Comparison of ENCODE assay signal across 1 cellular context in the genomic region with DNA sequence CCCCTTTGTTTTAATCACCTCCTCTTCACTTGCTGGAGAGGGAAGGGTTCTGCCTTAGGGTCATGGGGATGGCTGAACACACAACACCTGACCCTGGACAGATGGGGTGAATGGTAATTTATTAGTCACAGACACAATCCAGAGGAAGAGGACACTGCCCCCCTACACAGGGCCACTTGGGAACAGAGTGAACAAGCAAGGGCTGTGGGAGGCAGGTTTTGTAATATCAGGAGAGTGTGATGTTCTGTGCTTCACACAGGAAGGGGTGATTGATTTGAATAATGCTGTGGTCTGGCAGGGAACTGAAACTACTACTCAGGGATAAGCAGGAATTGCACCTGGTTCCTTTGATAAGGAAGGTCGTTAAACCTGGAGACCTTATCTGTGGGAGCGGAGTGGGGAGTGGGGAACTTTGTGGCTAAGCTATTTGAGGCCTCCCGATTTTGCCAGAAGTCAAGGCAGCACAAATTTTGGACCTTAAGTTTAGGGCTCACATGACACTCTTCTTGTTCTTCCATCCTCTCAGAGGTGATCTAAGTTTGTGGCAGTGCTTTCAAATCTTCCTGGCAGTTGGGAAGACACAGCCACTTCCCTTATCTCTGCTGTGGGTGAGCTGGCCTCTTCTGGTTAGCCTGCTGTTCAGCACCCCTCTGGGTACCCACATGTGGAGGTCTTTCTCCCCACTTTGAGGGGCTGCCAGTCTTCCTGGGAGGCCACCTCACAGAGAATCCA.
A peak's percentile ranks its signal among the peaks of the same experiment; 100 is the strongest.
TF ChIP-seq lines count a peak whose summit lies in the region.

No MANE protein-coding gene starts in this region.

TF ChIP-seq in HEK293, 187 proteins besides CTCF, POLR2A, EP300 and RAD21 (continued from another document):
- TF ChIP-seq, protein P1, sequence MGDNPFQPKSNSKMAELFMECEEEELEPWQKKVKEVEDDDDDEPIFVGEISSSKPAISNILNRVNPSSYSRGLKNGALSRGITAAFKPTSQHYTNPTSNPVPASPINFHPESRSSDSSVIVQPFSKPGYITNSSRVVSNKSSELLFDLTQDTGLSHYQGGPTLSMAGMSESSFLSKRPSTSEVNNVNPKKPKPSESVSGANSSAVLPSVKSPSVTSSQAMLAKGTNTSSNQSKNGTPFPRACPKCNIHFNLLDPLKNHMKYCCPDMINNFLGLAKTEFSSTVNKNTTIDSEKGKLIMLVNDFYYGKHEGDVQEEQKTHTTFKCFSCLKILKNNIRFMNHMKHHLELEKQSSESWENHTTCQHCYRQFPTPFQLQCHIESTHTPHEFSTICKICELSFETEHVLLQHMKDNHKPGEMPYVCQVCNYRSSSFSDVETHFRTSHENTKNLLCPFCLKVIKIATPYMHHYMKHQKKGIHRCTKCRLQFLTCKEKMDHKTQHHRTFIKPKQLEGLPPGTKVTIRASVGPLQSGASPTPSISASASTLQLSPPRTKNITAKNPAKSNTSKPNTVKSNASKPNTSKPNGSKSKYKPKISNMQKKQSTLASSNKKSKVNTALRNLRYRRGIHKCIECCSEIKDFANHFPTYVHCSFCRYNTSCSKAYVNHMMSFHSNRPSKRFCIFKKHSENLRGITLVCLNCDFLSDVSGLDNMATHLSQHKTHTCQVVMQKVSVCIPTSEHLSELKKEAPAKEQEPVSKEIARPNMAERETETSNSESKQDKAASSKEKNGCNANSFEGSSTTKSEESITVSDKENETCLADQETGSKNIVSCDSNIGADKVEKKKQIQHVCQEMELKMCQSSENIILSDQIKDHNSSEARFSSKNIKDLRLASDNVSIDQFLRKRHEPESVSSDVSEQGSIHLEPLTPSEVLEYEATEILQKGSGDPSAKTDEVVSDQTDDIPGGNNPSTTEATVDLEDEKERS (tag by site-specific recombination; IDR thresholded peaks at IDR 0.05) = no peak
- no peak for TF ChIP-seq ZNF157 (tag by site-specific recombination; IDR thresholded peaks at IDR 0.05)
- TF ChIP-seq, protein P2, sequence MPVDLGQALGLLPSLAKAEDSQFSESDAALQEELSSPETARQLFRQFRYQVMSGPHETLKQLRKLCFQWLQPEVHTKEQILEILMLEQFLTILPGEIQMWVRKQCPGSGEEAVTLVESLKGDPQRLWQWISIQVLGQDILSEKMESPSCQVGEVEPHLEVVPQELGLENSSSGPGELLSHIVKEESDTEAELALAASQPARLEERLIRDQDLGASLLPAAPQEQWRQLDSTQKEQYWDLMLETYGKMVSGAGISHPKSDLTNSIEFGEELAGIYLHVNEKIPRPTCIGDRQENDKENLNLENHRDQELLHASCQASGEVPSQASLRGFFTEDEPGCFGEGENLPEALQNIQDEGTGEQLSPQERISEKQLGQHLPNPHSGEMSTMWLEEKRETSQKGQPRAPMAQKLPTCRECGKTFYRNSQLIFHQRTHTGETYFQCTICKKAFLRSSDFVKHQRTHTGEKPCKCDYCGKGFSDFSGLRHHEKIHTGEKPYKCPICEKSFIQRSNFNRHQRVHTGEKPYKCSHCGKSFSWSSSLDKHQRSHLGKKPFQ (tag by site-specific recombination; IDR thresholded peaks at IDR 0.05) = peak; percentile 76
